ENCODE assay signal across 11 cellular contexts in the genomic region with DNA sequence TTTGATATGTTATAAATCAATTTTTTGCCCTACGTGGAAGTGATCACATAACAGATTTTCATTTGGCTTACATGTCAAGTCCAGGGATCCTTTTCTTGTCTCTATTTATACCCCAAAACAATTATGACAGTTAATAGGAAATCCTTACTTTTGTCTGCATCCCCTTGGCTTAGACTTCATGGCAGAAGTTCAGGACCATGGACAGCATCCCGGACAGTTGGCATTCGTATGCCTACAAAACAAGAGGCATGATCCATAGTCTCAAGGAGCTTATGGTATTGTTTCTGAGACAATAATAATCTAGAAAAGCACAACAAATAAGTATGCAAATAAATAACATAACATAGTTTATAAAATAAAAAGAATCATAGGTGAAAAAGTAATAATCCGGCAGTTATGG.
DNase-seq lines count a peak whose midpoint lies in the region; TF ChIP-seq lines count a peak whose summit lies in the region.
"Had no signal": no experiment of that assay in that cellular context is flagged by ENCODE, and none has a peak within 500 bp of the region (broad histone marks: within the 10 kb centered on the region; RNA-seq: fewer than 3 reads in every experiment).

No MANE protein-coding gene starts in this region.

- H3K27me3 Mint-ChIP-seq in MCF 10A (ENCODE audit: insufficient read depth, unreplicated experiment) (no peaks in the 10 kb centered on the region), glutamatergic neuron (ENCODE audit: unreplicated experiment) (peaks cover 1% of the 10 kb centered on the region)

- in situ Hi-C loops in transverse colon (cut with MboI; ENCODE audit: low pct_ligation_motif_present in 1 of 4, low pct_unique_long_range_greater_than_20kb in 1 of 4, low sequenced_read_pairs in 3 of 4): no loop called here

- no peaks in the 10 kb centered on the region for H3K4me1 ChIP-seq in breast epithelium
- no peaks in the 10 kb centered on the region for H3K4me1 ChIP-seq in transverse colon
- H3K4me1 ChIP-seq: BLaER1 treated with 17β-estradiol and CSF1 and Interleukin-3, amounts not matched to agents 10 nM and 100 nM; heart right ventricle had no signal

- no peak for TF ChIP-seq EP300 in transverse colon (IDR thresholded peaks at IDR 0.05; ENCODE audit: low read depth)

- H3K9me3 Mint-ChIP-seq in MCF 10A (ENCODE audit: unreplicated experiment) (no peaks in the 10 kb centered on the region), glutamatergic neuron (ENCODE audit: unreplicated experiment) (no peaks in the 10 kb centered on the region)

- POLR2A ChIA-PET in MCF 10A (lab: Yijun Ruan, JAX): no interaction called here

- WGBS in transverse colon (ENCODE audit: low coverage in 1 of 2), 2 donors: 48 to 61% methylated on average over 4 of the region's 4 CpGs

- no peaks in the 10 kb centered on the region for H3K4me1 Mint-ChIP-seq in MCF 10A (ENCODE audit: insufficient read depth, unreplicated experiment)
- no peaks in the 10 kb centered on the region for H3K4me1 Mint-ChIP-seq in glutamatergic neuron (ENCODE audit: low read depth, unreplicated experiment)

- H3K4me3 ChIP-seq in breast epithelium: no peak overlapping the region
- no peak overlapping the region for H3K4me3 ChIP-seq in transverse colon
- H3K4me3 ChIP-seq: BLaER1 treated with 17β-estradiol and CSF1 and Interleukin-3, amounts not matched to agents 10 nM and 100 nM; heart right ventricle; skin epidermis had no signal

- BruUV-seq in MCF 10A (replicated peaks; lab: Mats Ljungman, UMichigan): no TSS peak

- intact Hi-C loops in MCF 10A (cut with micrococcal nuclease): no loop called here
- intact Hi-C loops in breast epithelium (cut with DNase I; ENCODE audit: low total_unique reads): no loop called here
- intact Hi-C loops in transverse colon (cut with DNase I; ENCODE audit: low total_unique reads): no loop called here

- no peak overlapping the region for H3K27ac ChIP-seq in breast epithelium
- H3K27ac ChIP-seq in transverse colon: no peak overlapping the region
- H3K27ac ChIP-seq: BLaER1 treated with 17β-estradiol and CSF1 and Interleukin-3, amounts not matched to agents 10 nM and 100 nM; heart right ventricle; skin epidermis had no signal

- CTCF ChIA-PET in MCF 10A (lab: Yijun Ruan, JAX): interaction anchor here (0.9 to 1.2 kb wide), 2 partner anchors 11 to 127 kb away, joined by 3 read pairs; no protein-coding TSS in a partner anchor

- DNase-seq in MCF 10A (ENCODE audit: unreplicated experiment) (peak; percentile 82), breast epithelium (ENCODE audit: low spot score in 2 of 2) (no peak), RKO (ENCODE audit: low spot score) (peak; percentile 60), erythroblast (lab: John Stamatoyannopoulos, UW) (peak; percentile 11 to 47), smooth muscle cell of the brain vasculature (ENCODE audit: low read depth, low spot score) (peak; percentile 3), transverse colon (no peak), glutamatergic neuron (no peak), NCI-H1092 treated with DMSO at 0.1 percent for 48 hours (lab: John Stamatoyannopoulos, UW) (no peak)

- H3K27ac Mint-ChIP-seq in MCF 10A (ENCODE audit: low read depth, unreplicated experiment): no peak overlapping the region
- no peak overlapping the region for H3K27ac Mint-ChIP-seq in glutamatergic neuron (ENCODE audit: unreplicated experiment)

- H3K36me3 ChIP-seq in breast epithelium: no peaks in the 10 kb centered on the region
- H3K36me3 ChIP-seq in transverse colon: no peaks in the 10 kb centered on the region
- H3K36me3 ChIP-seq: BLaER1 treated with 17β-estradiol and CSF1 and Interleukin-3, amounts not matched to agents 10 nM and 100 nM; heart right ventricle had no signal

- no peaks in the 10 kb centered on the region for H3K27me3 ChIP-seq in breast epithelium
- no peaks in the 10 kb centered on the region for H3K27me3 ChIP-seq in transverse colon
- H3K27me3 ChIP-seq: BLaER1 treated with 17β-estradiol and CSF1 and Interleukin-3, amounts not matched to agents 10 nM and 100 nM; heart right ventricle had no signal

- TF ChIP-seq CTCF in MCF 10A (IDR thresholded peaks at IDR 0.05; ENCODE audit: unreplicated experiment) (no peak), breast epithelium (IDR thresholded peaks at IDR 0.05) (no peak), transverse colon (IDR thresholded peaks at IDR 0.05) (no peak), glutamatergic neuron (IDR thresholded peaks at IDR 0.05; ENCODE audit: partially characterized antibody, unreplicated experiment) (no peak)

- TF ChIP-seq POLR2A in breast epithelium (IDR thresholded peaks at IDR 0.05) (no peak), erythroblast (IDR thresholded peaks at IDR 0.05; ENCODE audit: low read length) (no peak), transverse colon (IDR thresholded peaks at IDR 0.05) (no peak)

- H3K36me3 Mint-ChIP-seq in MCF 10A (ENCODE audit: insufficient read depth, unreplicated experiment): no peaks in the 10 kb centered on the region
- no peaks in the 10 kb centered on the region for H3K36me3 Mint-ChIP-seq in glutamatergic neuron (ENCODE audit: unreplicated experiment)

- H3K9me3 ChIP-seq in breast epithelium: no peaks in the 10 kb centered on the region
- H3K9me3 ChIP-seq in transverse colon: no peaks in the 10 kb centered on the region
- H3K9me3 ChIP-seq: BLaER1 treated with 17β-estradiol and CSF1 and Interleukin-3, amounts not matched to agents 10 nM and 100 nM; heart right ventricle had no signal

- H3K4me3 Mint-ChIP-seq in MCF 10A (ENCODE audit: unreplicated experiment) (no peak overlapping the region), glutamatergic neuron (ENCODE audit: unreplicated experiment) (no peak overlapping the region)

Comparison
In these comparisons a context has a peak if more than half of its experiments do, and no peak if none do; other contexts are left out.
1. DNase-seq: peak in MCF 10A (single experiment), RKO (single experiment), erythroblast (2 of 2) and smooth muscle cell of the brain vasculature (single experiment); none in breast epithelium (0 of 2), transverse colon (single experiment), glutamatergic neuron (single experiment) and NCI-H1092 treated with DMSO at 0.1 percent for 48 hours (single experiment).